1 cellular context compared by ENCODE assay signal in the genomic region with DNA sequence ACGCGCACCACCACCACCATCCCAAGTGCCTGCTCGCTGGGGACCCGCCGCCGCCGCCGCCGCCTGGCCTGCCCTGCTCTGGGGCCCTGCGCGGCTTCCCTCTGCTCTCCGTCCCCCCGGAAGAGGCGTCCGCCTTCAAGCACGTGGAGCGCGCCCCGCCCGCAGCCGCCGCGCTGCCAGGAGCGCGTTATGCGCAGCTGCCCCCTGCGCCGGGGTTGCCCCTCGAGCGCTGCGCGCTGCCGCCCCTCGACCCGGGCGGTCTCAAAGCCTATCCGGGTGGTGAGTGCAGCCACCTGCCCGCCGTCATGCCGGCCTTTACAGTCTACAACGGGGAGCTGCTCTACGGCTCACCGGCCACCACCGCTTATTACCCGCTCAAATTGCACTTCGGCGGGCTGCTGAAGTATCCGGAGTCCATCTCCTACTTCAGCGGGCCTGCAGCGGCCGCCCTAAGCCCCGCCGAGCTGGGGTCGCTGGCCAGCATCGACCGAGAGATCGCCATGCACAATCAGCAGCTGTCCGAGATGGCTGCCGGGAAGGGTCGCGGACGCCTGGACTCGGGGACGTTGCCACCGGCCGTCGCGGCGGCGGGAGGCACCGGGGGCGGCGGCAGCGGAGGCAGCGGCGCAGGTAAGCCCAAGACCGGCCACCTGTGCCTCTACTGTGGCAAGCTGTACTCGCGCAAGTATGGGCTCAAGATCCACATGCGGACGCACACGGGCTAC.
TF ChIP-seq lines count a peak whose summit lies in the region.

No MANE protein-coding gene starts in this region.

TF ChIP-seq in IMR-90, 13 proteins besides CTCF, POLR2A, EP300 and RAD21 (continued from another document):
- TF ChIP-seq, protein P1, sequence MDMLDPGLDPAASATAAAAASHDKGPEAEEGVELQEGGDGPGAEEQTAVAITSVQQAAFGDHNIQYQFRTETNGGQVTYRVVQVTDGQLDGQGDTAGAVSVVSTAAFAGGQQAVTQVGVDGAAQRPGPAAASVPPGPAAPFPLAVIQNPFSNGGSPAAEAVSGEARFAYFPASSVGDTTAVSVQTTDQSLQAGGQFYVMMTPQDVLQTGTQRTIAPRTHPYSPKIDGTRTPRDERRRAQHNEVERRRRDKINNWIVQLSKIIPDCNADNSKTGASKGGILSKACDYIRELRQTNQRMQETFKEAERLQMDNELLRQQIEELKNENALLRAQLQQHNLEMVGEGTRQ (IDR thresholded peaks at IDR 0.05; ENCODE audit: low read depth, low read length), result no peak
- TF ChIP-seq RFX5 (IDR thresholded peaks at IDR 0.05; ENCODE audit: low read depth, low read length) (no peak), SMC3 (IDR thresholded peaks at IDR 0.05; ENCODE audit: low read depth, low read length) (no peak), NFE2L2 (IDR thresholded peaks at IDR 0.05; ENCODE audit: low read depth, low read length) (no peak), MAFK (IDR thresholded peaks at IDR 0.05; ENCODE audit: low read depth, low read length) (no peak), FOS (IDR thresholded peaks at IDR 0.05; ENCODE audit: low read depth, low read length) (no peak), MAZ (IDR thresholded peaks at IDR 0.05; ENCODE audit: borderline replicate concordance, low read depth, low read length) (no peak)
